Comparison of ENCODE assay signal across 22 cellular contexts in genomic region chr22:48712558-48712957, GRCh38.
DNase-seq lines count a peak whose midpoint lies in the region; ATAC-seq and TF ChIP-seq lines count a peak whose summit lies in the region.
"Had no signal": no experiment of that assay in that cellular context is flagged by ENCODE, and none has a peak within 500 bp of the region (broad histone marks: within the 10 kb centered on the region; RNA-seq: fewer than 3 reads in every experiment).

No MANE protein-coding gene starts in this region.

- no peaks in the 10 kb centered on the region for H3K36me3 ChIP-seq in left ventricle myocardium inferior
- H3K36me3 ChIP-seq in endodermal cell (ENCODE audit: control insufficient read depth, insufficient read depth, low read length), result no peaks in the 10 kb centered on the region
- H3K36me3 ChIP-seq: BLaER1 had no signal

- peaks cover 10% of the 10 kb centered on the region for H3K9me3 ChIP-seq in left ventricle myocardium inferior (replicated peaks)
- H3K9me3 ChIP-seq in endodermal cell (ENCODE audit: control insufficient read depth, low read length), result peaks cover 6% of the 10 kb centered on the region

- TF ChIP-seq CTCF in left ventricle myocardium inferior (IDR thresholded peaks at IDR 0.05; ENCODE audit: borderline replicate concordance) (no peak), endodermal cell (conservative IDR thresholded peaks at IDR 0.05) (no peak)

- peaks cover 17% of the 10 kb centered on the region for H3K36me3 Mint-ChIP-seq in endodermal cell (ENCODE audit: low read depth)

- H3K27me3 Mint-ChIP-seq in endodermal cell (ENCODE audit: insufficient read depth), result no peaks in the 10 kb centered on the region
- H3K27me3 Mint-ChIP-seq: IgD-negative memory B cell had no signal

- H3K4me1 Mint-ChIP-seq in endodermal cell, result peaks cover 2% of the 10 kb centered on the region
- H3K4me1 Mint-ChIP-seq: IgD-negative memory B cell had no signal

- 90 to 98% methylated on average over 8 to 10 of the region's 10 CpGs for WGBS in endodermal cell (ENCODE audit: insufficient coverage in 1 of 2, insufficient read length in 1 of 2), 2 experiments

- no peak overlapping the region for H3K4me3 ChIP-seq in left ventricle myocardium inferior
- no peak overlapping the region for H3K4me3 ChIP-seq in endodermal cell (ENCODE audit: low read length)
- H3K4me3 ChIP-seq: BLaER1, SK-N-MC had no signal

- peak; percentile 5 for DNase-seq in left ventricle myocardium inferior
- DNase-seq in Right ventricle myocardium superior, result no peak
- DNase-seq in endodermal cell, result peak; percentile 32
- peak; percentile 53 for DNase-seq in posterior vena cava (ENCODE audit: low spot score)
- no peak for DNase-seq in substantia nigra (lab: John Stamatoyannopoulos, UW)
- DNase-seq in NCI-H226, result no peak
- DNase-seq: CD4-positive, alpha-beta T cell; H9; MM.1S; NCI-H1694; NCI-H2029 treated with DMSO at 0.1 percent for 48 hours; NCI-H2227 treated with DMSO at 0.1 percent for 48 hours; NCI-H510A; NCI-H69; RPMI8226; SIG-M5 had no signal

- no peak overlapping the region for H3K9ac ChIP-seq in endodermal cell (ENCODE audit: extremely low read depth, low read length, poor library complexity, severe bottlenecking)
- H3K9ac ChIP-seq: BLaER1, KMS-11 had no signal

- H3K27ac ChIP-seq in left ventricle myocardium inferior (replicated peaks) (no peak overlapping the region), endodermal cell (ENCODE audit: low read depth, low read length) (no peak overlapping the region), substantia nigra (ENCODE audit: low read depth, low read length, poor library complexity, severe bottlenecking) (no peak overlapping the region)
- H3K27ac ChIP-seq: BLaER1, KMS-11, SK-N-MC had no signal

- H3K4me3 Mint-ChIP-seq in endodermal cell, result no peak overlapping the region
- H3K4me3 Mint-ChIP-seq: CD4-positive, alpha-beta T cell; H9; IgD-negative memory B cell had no signal

- H3K27me3 ChIP-seq in left ventricle myocardium inferior (ENCODE audit: low read depth) (peaks cover 35% of the 10 kb centered on the region), endodermal cell (ENCODE audit: control insufficient read depth, insufficient read depth, low read length, poor library complexity, severe bottlenecking) (no peaks in the 10 kb centered on the region)
- H3K27me3 ChIP-seq: BLaER1 had no signal

- no peak for ATAC-seq in Right ventricle myocardium superior (ENCODE audit: poor library complexity)
- ATAC-seq in HG03108 (IDR thresholded peaks at IDR 0.05; ENCODE audit: unreplicated experiment), result no peak
- no peak for ATAC-seq in HG03025 (IDR thresholded peaks at IDR 0.05; ENCODE audit: low FRiP score, unreplicated experiment)

- peaks cover 5% of the 10 kb centered on the region for H3K9me3 Mint-ChIP-seq in endodermal cell

- H3K27ac Mint-ChIP-seq in endodermal cell, result no peak overlapping the region
- H3K27ac Mint-ChIP-seq: CD4-positive, alpha-beta T cell had no signal

- intact Hi-C loops in left ventricle myocardium inferior (cut with micrococcal nuclease) (no loop called here), Right ventricle myocardium superior (cut with DNase I) (no loop called here), posterior vena cava (cut with DNase I) (no loop called here)

- H3K4me1 ChIP-seq in left ventricle myocardium inferior (no peaks in the 10 kb centered on the region), endodermal cell (ENCODE audit: control insufficient read depth, insufficient read depth, low read length) (no peaks in the 10 kb centered on the region)
- H3K4me1 ChIP-seq: BLaER1 had no signal

Comparison
In these comparisons a context has a peak if more than half of its experiments do, and no peak if none do; other contexts are left out.
1. DNase-seq: peak in left ventricle myocardium inferior (single experiment), endodermal cell (single experiment) and posterior vena cava (single experiment); none in Right ventricle myocardium superior (single experiment), substantia nigra (0 of 49) and NCI-H226 (single experiment).